Comparison of ENCODE assay signal across 1 cellular context in the genomic region with DNA sequence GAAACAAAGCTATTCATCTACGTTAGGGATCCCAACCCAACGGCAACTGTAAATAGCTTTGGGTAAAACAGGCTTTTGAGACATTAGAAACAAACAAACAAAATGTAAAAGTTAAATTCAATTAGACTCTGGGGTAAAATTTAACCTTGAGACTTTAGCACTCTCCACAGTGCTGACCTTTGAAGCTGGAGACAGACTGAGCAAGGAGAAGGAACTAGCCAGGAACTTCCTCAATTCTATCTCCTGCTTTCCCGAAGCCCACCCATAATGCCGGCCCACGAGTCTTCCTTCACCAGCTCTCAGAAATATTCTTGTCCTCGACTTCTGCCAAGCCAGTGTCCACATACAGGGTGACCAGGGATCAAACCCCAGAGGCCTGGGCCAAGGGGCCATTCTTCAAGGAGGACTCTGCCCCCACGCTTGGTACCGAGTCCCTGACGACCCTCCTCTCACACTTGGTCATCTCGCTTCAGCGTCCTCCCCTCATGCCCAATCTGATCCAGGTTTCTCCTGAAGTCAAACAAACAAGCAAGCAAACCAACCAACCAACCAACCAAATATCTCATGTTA.
TF ChIP-seq lines count a peak whose summit lies in the region.

No MANE protein-coding gene starts in this region.

TF ChIP-seq in IMR-90, 13 proteins besides CTCF, POLR2A, EP300 and RAD21 (continued from another document):
- TF ChIP-seq CHD1 (IDR thresholded peaks at IDR 0.05; ENCODE audit: low read depth, low read length) (no peak), RCOR1 (IDR thresholded peaks at IDR 0.05; ENCODE audit: insufficient replicate concordance, low read length) (no peak)
